10 cellular contexts compared by ENCODE assay signal in genomic region chrX:7059214-7059838, GRCh38.
DNase-seq lines count a peak whose midpoint lies in the region; ATAC-seq, FAIRE-seq and TF ChIP-seq lines count a peak whose summit lies in the region.
"Had no signal": no experiment of that assay in that cellular context is flagged by ENCODE, and none has a peak within 500 bp of the region (broad histone marks: within the 10 kb centered on the region; RNA-seq: fewer than 3 reads in every experiment).

No MANE protein-coding gene starts in this region.

- H2AFZ ChIP-seq in astrocyte (ENCODE audit: low read depth, low read length), result no peak overlapping the region

- ATAC-seq in GM18858 (IDR thresholded peaks at IDR 0.05; ENCODE audit: unreplicated experiment) (peak; percentile 92), GM21423 (IDR thresholded peaks at IDR 0.05; ENCODE audit: unreplicated experiment) (peak; percentile 93), HG03196 (IDR thresholded peaks at IDR 0.05; ENCODE audit: unreplicated experiment) (peak; percentile 93), upper lobe of right lung (no peak)

- peaks cover 5% of the 10 kb centered on the region for H4K20me1 ChIP-seq in astrocyte (ENCODE audit: insufficient read depth, low read length)

- H3K9me3 ChIP-seq in astrocyte (ENCODE audit: insufficient read depth, low read depth, low read length) (no peaks in the 10 kb centered on the region), upper lobe of right lung (no peaks in the 10 kb centered on the region), tibial nerve (no peaks in the 10 kb centered on the region)

- H3K4me2 ChIP-seq in astrocyte (ENCODE audit: low read length), result no peak overlapping the region

- H3K36me3 ChIP-seq in astrocyte (ENCODE audit: insufficient read depth, low read length) (no peaks in the 10 kb centered on the region), upper lobe of right lung (no peaks in the 10 kb centered on the region), tibial nerve (peaks cover 0 to 18% (median 0%) of the 10 kb centered on the region in 3 donors)

- no peak for DNase-seq in astrocyte (ENCODE audit: low read depth)
- DNase-seq in upper lobe of right lung, result no peak
- DNase-seq in NCI-H526 treated with DMSO at 0.1 percent for 48 hours (lab: John Stamatoyannopoulos, UW), result no peak
- DNase-seq in T1000 (lab: John Stamatoyannopoulos, UW), result no peak
- no peak for DNase-seq in tibial nerve (ENCODE audit: low spot score in 2 of 2)
- DNase-seq: NCI-H187 treated with DMSO at 0.1 percent for 48 hours had no signal

- no peak overlapping the region for H3K4me3 Mint-ChIP-seq in astrocyte (ENCODE audit: unreplicated experiment)

- H3K4me1 Mint-ChIP-seq in astrocyte (ENCODE audit: low read depth, unreplicated experiment), result peaks cover 1% of the 10 kb centered on the region

- no peak for TF ChIP-seq EP300 in tibial nerve (IDR thresholded peaks at IDR 0.05)

- peaks cover 6% of the 10 kb centered on the region for H3K36me3 Mint-ChIP-seq in astrocyte (ENCODE audit: low read depth, unreplicated experiment)

- H3K79me2 ChIP-seq in astrocyte (ENCODE audit: insufficient read depth, low read length), result no peaks in the 10 kb centered on the region

- H3K27ac ChIP-seq in astrocyte (ENCODE audit: low read depth, low read length) (no peak overlapping the region), upper lobe of right lung (no peak overlapping the region), tibial nerve (no peak overlapping the region)

- H3K27me3 ChIP-seq in astrocyte (ENCODE audit: insufficient read depth, low read length), result no peaks in the 10 kb centered on the region
- no peaks in the 10 kb centered on the region for H3K27me3 ChIP-seq in upper lobe of right lung
- H3K27me3 ChIP-seq in tibial nerve, result no peaks in the 10 kb centered on the region

- WGBS in tibial nerve, 2 donors, result 92 to 94% methylated on average over 12 of the region's 12 CpGs

- H3K9me3 Mint-ChIP-seq in astrocyte (ENCODE audit: unreplicated experiment), result no peaks in the 10 kb centered on the region

- H3K4me3 ChIP-seq in astrocyte (ENCODE audit: insufficient read depth, low read depth, low read length) (no peak overlapping the region), upper lobe of right lung (no peak overlapping the region), tibial nerve (no peak overlapping the region)

- no peak overlapping the region for H3K9ac ChIP-seq in astrocyte (ENCODE audit: low read length)

- intact Hi-C loops in upper lobe of right lung (cut with DNase I), result no loop called here

- H3K27ac Mint-ChIP-seq in astrocyte (ENCODE audit: unreplicated experiment), result no peak overlapping the region
- H3K27ac Mint-ChIP-seq: progenitor cell of endocrine pancreas had no signal

- FAIRE-seq in astrocyte (lab: Jason Lieb, UNC), result peak; percentile 91

- no peaks in the 10 kb centered on the region for H3K4me1 ChIP-seq in astrocyte (ENCODE audit: insufficient read depth, low read length)
- no peaks in the 10 kb centered on the region for H3K4me1 ChIP-seq in upper lobe of right lung
- H3K4me1 ChIP-seq in tibial nerve, result no peaks in the 10 kb centered on the region

- TF ChIP-seq CTCF in astrocyte (IDR thresholded peaks at IDR 0.05; ENCODE audit: insufficient read depth, low read depth, low read length) (no peak), upper lobe of right lung (IDR thresholded peaks at IDR 0.05) (no peak), tibial nerve (IDR thresholded peaks at IDR 0.05) (no peak)

- no peaks in the 10 kb centered on the region for H3K27me3 Mint-ChIP-seq in astrocyte (ENCODE audit: low read depth, unreplicated experiment)
- H3K27me3 Mint-ChIP-seq: progenitor cell of endocrine pancreas had no signal

- TF ChIP-seq POLR2A in tibial nerve (IDR thresholded peaks at IDR 0.05), result no peak
